In genomic region chr2:222180619-222181018, GRCh38 we compare ENCODE assay signal across 22 cellular contexts.
DNase-seq lines count a peak whose midpoint lies in the region; ATAC-seq lines count a peak whose summit lies in the region.
"Had no signal": no experiment of that assay in that cellular context is flagged by ENCODE, and none has a peak within 500 bp of the region (broad histone marks: within the 10 kb centered on the region; RNA-seq: fewer than 3 reads in every experiment).

No MANE protein-coding gene starts in this region.

- intact Hi-C loops in posterior cingulate gyrus (cut with DNase I), result no loop called here

- DNase-seq in H4 (ENCODE audit: low spot score) (peak; percentile 16), LHCN-M2 (ENCODE audit: low read depth) (peak; percentile 78), SW480 (ENCODE audit: low spot score) (peak; percentile 40), myocyte (ENCODE audit: low read depth) (peak; percentile 75), NCI-H2107 treated with DMSO at 0.1 percent for 48 hours (lab: John Stamatoyannopoulos, UW; ENCODE audit: unreplicated experiment) (no peak), posterior cingulate gyrus (no peak)
- DNase-seq: C1 segment of cervical spinal cord; CD4-positive, alpha-beta memory T cell; COR-L47; DMS79; H7; NCI-H1105; NCI-H1436 treated with DMSO at 0.1 percent for 48 hours; NCI-H187 treated with DMSO at 0.1 percent for 48 hours; NCI-H226; NCI-H510A; PC-3; Right ventricle myocardium superior; RPMI8226; T-helper 1 cell had no signal

- ATAC-seq in GM19328 (IDR thresholded peaks at IDR 0.05; ENCODE audit: unreplicated experiment) (no peak), GM21576 (IDR thresholded peaks at IDR 0.05; ENCODE audit: unreplicated experiment) (no peak)
- ATAC-seq: PC-3 had no signal

Comparison
In these comparisons a context has a peak if more than half of its experiments do, and no peak if none do; other contexts are left out.
1. DNase-seq: peak in H4 (single experiment), LHCN-M2 (single experiment), SW480 (single experiment) and myocyte (single experiment); none in NCI-H2107 treated with DMSO at 0.1 percent for 48 hours (single experiment) and posterior cingulate gyrus (0 of 10).